Comparison of ENCODE assay signal across 1 cellular context in genomic region chr21:44804762-44805161, GRCh38.
A peak's percentile ranks its signal among the peaks of the same experiment; 100 is the strongest.
TF ChIP-seq lines count a peak whose summit lies in the region.

No MANE protein-coding gene starts in this region.

TF ChIP-seq in liver, 16 proteins besides CTCF, POLR2A, EP300 and RAD21 (continued from another document):
- TF ChIP-seq MAX (IDR thresholded peaks at IDR 0.05) (peak; percentile 88), HNF4G (IDR thresholded peaks at IDR 0.05) (no peak), FOXA2 (IDR thresholded peaks at IDR 0.05) (no peak), ATF3 (IDR thresholded peaks at IDR 0.05) (no peak), TAF1 (conservative IDR thresholded peaks at IDR 0.05) (no peak), NR2F2 (IDR thresholded peaks at IDR 0.05) (no peak), REST (IDR thresholded peaks at IDR 0.05) (no peak)
